ENCODE assay signal across 8 cellular contexts in the genomic region with DNA sequence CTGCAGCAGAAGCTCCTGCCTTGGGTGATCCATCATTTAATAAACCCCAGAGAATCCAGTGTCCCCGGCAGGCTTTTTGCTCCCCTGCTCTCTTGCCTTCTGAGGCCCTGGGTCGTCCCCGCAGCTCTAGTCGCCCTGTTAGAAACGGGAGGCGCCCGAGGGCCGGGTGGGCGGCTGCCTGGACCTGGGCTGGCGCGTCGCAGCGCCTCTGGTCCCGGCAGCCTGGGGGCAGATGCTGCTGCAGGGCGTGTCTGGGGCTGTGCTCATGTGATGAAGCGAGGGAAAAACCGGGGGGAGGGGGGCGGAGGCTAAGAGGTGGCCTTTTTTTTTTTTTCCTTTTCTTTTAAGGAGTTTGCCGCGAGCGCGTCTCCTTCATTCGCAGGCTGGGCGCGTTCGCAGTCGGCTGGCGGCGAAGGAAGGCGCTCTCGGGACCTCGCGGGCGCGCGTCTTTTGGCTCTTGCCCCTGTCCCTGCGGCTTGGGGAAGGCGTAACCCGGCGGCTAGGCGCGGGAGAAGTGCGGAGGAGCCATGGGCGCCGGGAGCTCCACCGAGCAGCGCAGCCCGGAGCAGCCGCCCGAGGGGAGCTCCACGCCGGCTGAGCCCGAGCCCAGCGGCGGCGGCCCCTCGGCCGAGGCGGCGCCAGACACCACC. TPM values are rescaled to one million over a fixed set of nuclear protein-coding genes. Genes with fewer than 3 reads are reported as not detected.
DNase-seq lines count a peak whose midpoint lies in the region; TF ChIP-seq lines count a peak whose summit lies in the region.

No MANE protein-coding gene starts in this region.

- no peaks in the 10 kb centered on the region for H3K9me3 Mint-ChIP-seq in endodermal cell

- peak overlapping the region; percentile 91 for H3K27ac Mint-ChIP-seq in endodermal cell

- peaks cover 24% of the 10 kb centered on the region for H3K4me1 Mint-ChIP-seq in endodermal cell

- no peaks in the 10 kb centered on the region for H3K36me3 Mint-ChIP-seq in endodermal cell (ENCODE audit: low read depth)

- H3K4me1 ChIP-seq in endodermal cell (ENCODE audit: control insufficient read depth, insufficient read depth, low read length), result peaks cover 4% of the 10 kb centered on the region

- H3K4me3 ChIP-seq in WI38 (ENCODE audit: low read depth, low read length) (peak overlapping the region; percentile 57), endodermal cell (ENCODE audit: low read length) (peak overlapping the region; percentile 90)

- DNase-seq in D341Med (ENCODE audit: low spot score), result peak; percentile 77
- DNase-seq in HuH-7.5 (ENCODE audit: low spot score), result peak; percentile 44
- DNase-seq in endodermal cell, result peak; percentile 96
- peak; percentile 38 for DNase-seq in medulla oblongata (ENCODE audit: extremely low spot score)
- DNase-seq in stimulated activated CD8-positive, alpha-beta memory T cell treated with anti-CD3 and anti-CD28 coated beads, Interleukin-2, amount 100 ng/mL, for 48 hours (ENCODE audit: low read depth in 2 of 2), result peak; percentile 19 to 52
- DNase-seq in cerebellar nuclear complex (lab: John Stamatoyannopoulos, UW), result no peak
- DNase-seq in RKO (ENCODE audit: low spot score), result no peak

- H3K9ac ChIP-seq in endodermal cell (ENCODE audit: extremely low read depth, low read length, poor library complexity, severe bottlenecking), result peak overlapping the region; percentile 40

- no peaks in the 10 kb centered on the region for H3K9me3 ChIP-seq in endodermal cell (ENCODE audit: control insufficient read depth, low read length)

- 0% methylated on average over 6 to 60 of the region's 60 CpGs for WGBS in endodermal cell (ENCODE audit: insufficient coverage in 1 of 2, insufficient read length in 1 of 2), 2 experiments

- peak overlapping the region; percentile 93 for H3K27ac ChIP-seq in endodermal cell (ENCODE audit: low read depth, low read length)

- TF ChIP-seq CTCF in WI38 (IDR thresholded peaks at IDR 0.05; ENCODE audit: low read depth, low read length) (no peak), endodermal cell (conservative IDR thresholded peaks at IDR 0.05) (peak; percentile 25)

- peaks cover 52% of the 10 kb centered on the region for H3K27me3 Mint-ChIP-seq in endodermal cell (ENCODE audit: insufficient read depth)

- H3K36me3 ChIP-seq in endodermal cell (ENCODE audit: control insufficient read depth, insufficient read depth, low read length), result no peaks in the 10 kb centered on the region

- H3K27me3 ChIP-seq in endodermal cell (ENCODE audit: control insufficient read depth, insufficient read depth, low read length, poor library complexity, severe bottlenecking), result peaks cover 41% of the 10 kb centered on the region

- H3K4me3 Mint-ChIP-seq in endodermal cell, result peak overlapping the region; percentile 79

RNA-seq across cellular contexts. Expression of a gene that starts 0.4 kb away (rescaled TPM):
- 10 to 100 TPM; 27.3 to 33.3 TPM for total RNA-seq in endodermal cell
- 45.6 TPM for polyA plus RNA-seq in endodermal cell (2013, experiment 1 of 2)
- 52.5 TPM for polyA plus RNA-seq in endodermal cell (2013, experiment 2 of 2)

Comparison
In these comparisons a context has a peak if more than half of its experiments do, and no peak if none do; other contexts are left out.
1. DNase-seq: peak in D341Med (single experiment), HuH-7.5 (single experiment), endodermal cell (single experiment), medulla oblongata (single experiment) and stimulated activated CD8-positive, alpha-beta memory T cell treated with anti-CD3 and anti-CD28 coated beads, Interleukin-2, amount 100 ng/mL, for 48 hours (2 of 2); none in cerebellar nuclear complex (0 of 2) and RKO (single experiment).